ENCODE assay signal across 8 cellular contexts in the genomic region with DNA sequence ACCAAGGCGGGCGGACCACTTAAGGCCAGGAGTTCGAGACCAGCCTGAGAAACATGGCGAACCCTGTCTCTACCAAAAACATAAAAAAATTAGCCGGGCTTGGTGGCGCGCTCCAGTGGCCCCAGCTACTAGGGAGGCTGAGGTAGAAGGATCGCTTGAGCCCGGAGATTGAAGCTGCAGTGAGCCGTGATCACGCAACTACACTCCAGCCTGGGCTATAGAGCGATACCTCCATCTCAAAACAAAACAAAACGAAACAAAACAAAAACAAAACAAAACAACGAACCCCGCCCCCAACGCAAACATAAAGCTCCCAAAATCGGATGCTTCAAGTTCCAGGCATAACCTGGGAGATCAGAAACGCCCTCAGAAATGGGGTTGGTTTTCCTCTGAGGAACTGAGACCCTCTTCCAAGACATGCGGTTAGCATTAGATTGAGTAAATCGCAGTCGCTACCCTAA. TPM values are rescaled to one million over a fixed set of nuclear protein-coding genes. Genes with fewer than 3 reads are reported as not detected.
DNase-seq lines count a peak whose midpoint lies in the region; ATAC-seq lines count a peak whose summit lies in the region.

No MANE protein-coding gene starts in this region.

- H3K27ac Mint-ChIP-seq in activated CD4-positive, alpha-beta memory T cell treated with anti-CD3 and anti-CD28 coated beads for 36 hours: peak overlapping the region; percentile 96

- in situ Hi-C loops in HAP-1 (cut with MboI; ENCODE audit: low sequenced_read_pairs): no loop called here

- H3K4me1 ChIP-seq in HAP-1: peaks cover 11% of the 10 kb centered on the region
- H3K4me1 ChIP-seq in right cardiac atrium (ENCODE audit: control insufficient read depth, insufficient read depth, low read length): no peaks in the 10 kb centered on the region

- peaks cover 35% of the 10 kb centered on the region for H3K4me1 Mint-ChIP-seq in activated CD4-positive, alpha-beta memory T cell treated with anti-CD3 and anti-CD28 coated beads for 36 hours (ENCODE audit: low read depth)

- H3K27ac ChIP-seq in right cardiac atrium (ENCODE audit: low read length) (peak overlapping the region; percentile 93), skin epidermis (peak overlapping the region in 20 of 21 experiments; percentile 67 to 93 (median 89))

- no peaks in the 10 kb centered on the region; the same call in 1 of the 2 replicates for H3K36me3 ChIP-seq in HAP-1 (replicated peaks)

- peaks cover 2% of the 10 kb centered on the region for H3K36me3 Mint-ChIP-seq in activated CD4-positive, alpha-beta memory T cell treated with anti-CD3 and anti-CD28 coated beads for 36 hours

- H3K27me3 Mint-ChIP-seq in activated CD4-positive, alpha-beta memory T cell treated with anti-CD3 and anti-CD28 coated beads for 36 hours: no peaks in the 10 kb centered on the region

- H3K4me3 ChIP-seq in HAP-1 (peak overlapping the region; percentile 79), right cardiac atrium (ENCODE audit: low read length) (peak overlapping the region; percentile 72), skin epidermis (peak overlapping the region; percentile 44 to 77 (median 71))

- DNase-seq in HAP-1 (ENCODE audit: low spot score in 2 of 2) (no peak), right cardiac atrium (no peak), NCI-H524 treated with DMSO at 0.1 percent for 48 hours (lab: John Stamatoyannopoulos, UW) (no peak), DMS153 (lab: John Stamatoyannopoulos, UW) (no peak)
- no peak for DNase-seq in activated CD4-positive, alpha-beta memory T cell treated with anti-CD3 and anti-CD28 coated beads for 36 hours
- no peak for DNase-seq in stimulated activated naive CD4-positive, alpha-beta T cell (lab: John Stamatoyannopoulos, UW)
- no peak for DNase-seq in activated CD8-positive, alpha-beta memory T cell treated with anti-CD3 and anti-CD28 coated beads, Interleukin-2, amount 50 U/mL, for 4 hours

- no peaks in the 10 kb centered on the region for H3K9me3 ChIP-seq in HAP-1
- no peaks in the 10 kb centered on the region for H3K9me3 ChIP-seq in right cardiac atrium (ENCODE audit: control insufficient read depth, low read length)

- no peak for ATAC-seq in right cardiac atrium

- no peaks in the 10 kb centered on the region for H3K27me3 ChIP-seq in HAP-1 (ENCODE audit: low read depth)
- no peaks in the 10 kb centered on the region for H3K27me3 ChIP-seq in right cardiac atrium (ENCODE audit: control insufficient read depth, insufficient read depth)

- intact Hi-C loops in activated CD4-positive, alpha-beta memory T cell treated with anti-CD3 and anti-CD28 coated beads for 36 hours (cut with micrococcal nuclease): no loop called here
- intact Hi-C loops in right cardiac atrium (cut with DNase I): loop anchor here in 2 of 4 donors (5.0 kb wide), 2 partner anchors 39 to 54 kb away; no protein-coding TSS in a partner anchor

- WGBS in right cardiac atrium: 74% methylated on average over 21 of the region's 21 CpGs

- POLR2A ChIA-PET in activated CD4-positive, alpha-beta memory T cell treated with anti-CD3 and anti-CD28 coated beads for 36 hours (lab: Charles Lee): interaction anchor here (0.6 to 1.4 kb wide), 4 partner anchors 10 to 133 kb away, joined by 3 to 7 read pairs (median 4); a partner anchor contains a TSS

- CTCF ChIA-PET in activated CD4-positive, alpha-beta memory T cell treated with anti-CD3 and anti-CD28 coated beads for 36 hours (lab: Charles Lee): interaction anchor here (0.9 to 2.0 kb wide), 4 partner anchors 10 to 63 kb away, joined by 3 to 19 read pairs (median 8); no protein-coding TSS in a partner anchor

- peak overlapping the region; percentile 92 for H3K4me3 Mint-ChIP-seq in activated CD4-positive, alpha-beta memory T cell treated with anti-CD3 and anti-CD28 coated beads for 36 hours

- no peaks in the 10 kb centered on the region for H3K9me3 Mint-ChIP-seq in activated CD4-positive, alpha-beta memory T cell treated with anti-CD3 and anti-CD28 coated beads for 36 hours

RNA-seq across cellular contexts. Expression of a gene that starts 0.6 kb away (rescaled TPM):
- 1 to 10 TPM; 8.3 to 8.5 TPM for total RNA-seq in activated CD4-positive, alpha-beta memory T cell treated with anti-CD3 and anti-CD28 coated beads for 36 hours
- 1 to 10 TPM; 3.8 to 5.5 (median 4.9) TPM for total RNA-seq in right cardiac atrium
- 3.8 TPM for polyA plus RNA-seq in right cardiac atrium

RNA-seq across cellular contexts. Expression of a gene that starts 0.9 kb away (rescaled TPM):
- 100 to 1,000 TPM; 149 to 158 TPM for total RNA-seq in activated CD4-positive, alpha-beta memory T cell treated with anti-CD3 and anti-CD28 coated beads for 36 hours
- total RNA-seq in right cardiac atrium: 100 to 1,000 TPM in 3 of 4 donors, 10 to 100 TPM in 1; 75.8 to 125 (median 102) TPM
- 104 TPM for polyA plus RNA-seq in right cardiac atrium

RNA-seq across cellular contexts. Expression of a gene that starts 21.9 kb away (rescaled TPM):
- total RNA-seq in activated CD4-positive, alpha-beta memory T cell treated with anti-CD3 and anti-CD28 coated beads for 36 hours: 10 to 100 TPM; 54.3 to 56.2 TPM
- total RNA-seq in right cardiac atrium: 10 to 100 TPM; 70.7 to 88.5 (median 80.7) TPM
- 124 TPM for polyA plus RNA-seq in right cardiac atrium

RNA-seq across cellular contexts. Expression of a gene that starts 24.5 kb away (rescaled TPM):
- not detected for total RNA-seq in activated CD4-positive, alpha-beta memory T cell treated with anti-CD3 and anti-CD28 coated beads for 36 hours
- total RNA-seq in right cardiac atrium: not detected
- polyA plus RNA-seq in right cardiac atrium: not detected

RNA-seq across cellular contexts. Expression of a gene that starts 31.3 kb away (rescaled TPM):
- total RNA-seq in activated CD4-positive, alpha-beta memory T cell treated with anti-CD3 and anti-CD28 coated beads for 36 hours: 10 to 100 TPM; 62.6 to 64.2 TPM
- total RNA-seq in right cardiac atrium: 10 to 100 TPM; 36.3 to 50.1 (median 40.0) TPM
- polyA plus RNA-seq in right cardiac atrium: 77.7 TPM
